Comparison of ENCODE assay signal across 11 cellular contexts in genomic region chr1:22044690-22045420, GRCh38. TPM values are rescaled to one million over a fixed set of nuclear protein-coding genes. Genes with fewer than 3 reads are reported as not detected.
DNase-seq lines count a peak whose midpoint lies in the region; ATAC-seq and TF ChIP-seq lines count a peak whose summit lies in the region.
"Had no signal": no experiment of that assay in that cellular context is flagged by ENCODE, and none has a peak within 500 bp of the region (broad histone marks: within the 10 kb centered on the region; RNA-seq: fewer than 3 reads in every experiment).

No MANE protein-coding gene starts in this region.

- no peak overlapping the region for H3K4ac ChIP-seq in neuronal stem cell (ENCODE audit: low read length)

- H3K27ac ChIP-seq in brain microvascular endothelial cell = peak overlapping the region; percentile 71
- no peak overlapping the region for H3K27ac ChIP-seq in neuronal stem cell (replicated peaks; ENCODE audit: low read length)
- H3K27ac ChIP-seq: heart left ventricle had no signal

- H3K79me1 ChIP-seq in neuronal stem cell (ENCODE audit: low read depth, low read length) = no peaks in the 10 kb centered on the region

- WGBS in neuronal stem cell (ENCODE audit: extremely low coverage in 2 of 2, insufficient read length in 2 of 2, insufficient replicate concordance in 1 of 2), 2 donors = no CpG with 5 or more reads among the region's 3 CpGs

- H2AFZ ChIP-seq in neuronal stem cell (ENCODE audit: low read length) = peak overlapping the region; percentile 84

- no peak overlapping the region for H3K9ac ChIP-seq in neuronal stem cell (ENCODE audit: low read depth, low read length, poor library complexity)

- no peaks in the 10 kb centered on the region for H3K27me3 ChIP-seq in brain microvascular endothelial cell (replicated peaks)
- peaks cover 0 to 2% (median 0%) of the 10 kb centered on the region in 3 experiments for H3K27me3 ChIP-seq in neuronal stem cell (ENCODE audit: control insufficient read depth in 3 of 3, insufficient read depth in 3 of 3, low read depth in 1 of 3, low read length in 3 of 3)
- H3K27me3 ChIP-seq: heart left ventricle had no signal

- no peak overlapping the region for H3K4me3 ChIP-seq in brain microvascular endothelial cell (ENCODE audit: low read depth, low read length)
- H3K4me3 ChIP-seq in neuronal stem cell (ENCODE audit: low read length in 2 of 2) = no peak overlapping the region
- H3K4me3 ChIP-seq: heart left ventricle had no signal

- H2BK120ac ChIP-seq in neuronal stem cell (ENCODE audit: low read depth, low read length) = no peak overlapping the region

- H3K23ac ChIP-seq in neuronal stem cell (ENCODE audit: low read depth, low read length, poor library complexity) = no peak overlapping the region

- DNase-seq in EH (ENCODE audit: low read depth) (peak; percentile 78), NCI-H1092 (lab: John Stamatoyannopoulos, UW) (peak; percentile 88), brain microvascular endothelial cell (peak; percentile 51), neuronal stem cell (ENCODE audit: low spot score) (no peak), HuH-7.5 (ENCODE audit: low spot score) (no peak), left lobe of liver (ENCODE audit: low spot score) (no peak), NCI-H510A (lab: John Stamatoyannopoulos, UW) (no peak)
- no peak for DNase-seq in stimulated activated CD8-positive, alpha-beta memory T cell treated with anti-CD3 and anti-CD28 coated beads, Interleukin-4, amount 100 ng/mL, for 48 hours
- DNase-seq: heart left ventricle, MM.1S had no signal

- H4K91ac ChIP-seq in neuronal stem cell (ENCODE audit: low read depth, low read length, poor library complexity) = no peak overlapping the region

- in situ Hi-C loops in brain microvascular endothelial cell (cut with HindIII; ENCODE audit: low pct_ligation_motif_present, low sequenced_read_pairs) = no loop called here

- no peak overlapping the region for H2BK15ac ChIP-seq in neuronal stem cell (ENCODE audit: low read length)

- no peak overlapping the region for H3K18ac ChIP-seq in neuronal stem cell (ENCODE audit: low read length)

- peaks cover 0 to 2% of the 10 kb centered on the region in 2 donors for H3K4me1 ChIP-seq in neuronal stem cell (ENCODE audit: control insufficient read depth in 2 of 2, insufficient read depth in 1 of 2, low read depth in 1 of 2, low read length in 2 of 2)

- no peak overlapping the region for H2BK12ac ChIP-seq in neuronal stem cell (ENCODE audit: low read length)

- H3K9me3 ChIP-seq in neuronal stem cell (replicated peaks in 1 of 2; ENCODE audit: control insufficient read depth in 2 of 2, insufficient read depth in 1 of 2, low read depth in 1 of 2, low read length in 2 of 2) = no peaks in the 10 kb centered on the region

- no peak overlapping the region for H4K8ac ChIP-seq in neuronal stem cell (ENCODE audit: low read depth, low read length)

- no peak for ATAC-seq in left lobe of liver
- ATAC-seq: heart left ventricle had no signal

- no peak overlapping the region for H3K4me2 ChIP-seq in neuronal stem cell (ENCODE audit: insufficient read depth, low read length, poor library complexity, severe bottlenecking)

- TF ChIP-seq CTCF in brain microvascular endothelial cell (IDR thresholded peaks at IDR 0.05; ENCODE audit: low read depth, low read length, missing control alignments) = no peak

- H2BK5ac ChIP-seq in neuronal stem cell (ENCODE audit: low read length) = no peak overlapping the region

- H2AK5ac ChIP-seq in neuronal stem cell (ENCODE audit: low read depth, low read length) = no peak overlapping the region

- no peak overlapping the region for H3K14ac ChIP-seq in neuronal stem cell (ENCODE audit: low read length)

- no peaks in the 10 kb centered on the region for H3K36me3 ChIP-seq in brain microvascular endothelial cell (replicated peaks)
- H3K36me3 ChIP-seq in neuronal stem cell (replicated peaks in 1 of 2; ENCODE audit: control insufficient read depth in 2 of 2, insufficient read depth in 2 of 2, low read length in 2 of 2) = no peaks in the 10 kb centered on the region
- H3K36me3 ChIP-seq: heart left ventricle had no signal

RNA-seq across cellular contexts. Expression of gene CDC42, which starts 7.7 kb away (rescaled TPM):
- 207 TPM for polyA plus RNA-seq in neuronal stem cell (2013, experiment 1 of 2)
- 210 TPM for polyA plus RNA-seq in neuronal stem cell (2013, experiment 2 of 2)
- 69.8 TPM for total RNA-seq in left lobe of liver

RNA-seq across cellular contexts. Expression of gene CELA3A, which starts 43.4 kb away (rescaled TPM):
- polyA plus RNA-seq in neuronal stem cell (2013, experiment 1 of 2) = not detected
- not detected for polyA plus RNA-seq in neuronal stem cell (2013, experiment 2 of 2)
- total RNA-seq in left lobe of liver = 13.4 TPM
- total RNA-seq: SK-MEL-5 had no signal

Comparison
In these comparisons a context has a peak if more than half of its experiments do, and no peak if none do; other contexts are left out.
1. DNase-seq: peak in EH (single experiment), NCI-H1092 (single experiment) and brain microvascular endothelial cell (single experiment); none in neuronal stem cell (single experiment), HuH-7.5 (single experiment), left lobe of liver (single experiment), NCI-H510A (single experiment) and stimulated activated CD8-positive, alpha-beta memory T cell treated with anti-CD3 and anti-CD28 coated beads, Interleukin-4, amount 100 ng/mL, for 48 hours (single experiment).